Comparison of ENCODE assay signal across 20 cellular contexts in genomic region chr20:58150772-58151171, GRCh38.
DNase-seq lines count a peak whose midpoint lies in the region; ATAC-seq, FAIRE-seq and TF ChIP-seq lines count a peak whose summit lies in the region.
"Had no signal": no experiment of that assay in that cellular context is flagged by ENCODE, and none has a peak within 500 bp of the region (broad histone marks: within the 10 kb centered on the region; RNA-seq: fewer than 3 reads in every experiment).

No MANE protein-coding gene starts in this region.

- no peaks in the 10 kb centered on the region for H3K36me3 ChIP-seq in pancreas
- no peaks in the 10 kb centered on the region for H3K36me3 ChIP-seq in brain microvascular endothelial cell (replicated peaks)
- H3K36me3 ChIP-seq: esophagus muscularis mucosa, tibial artery had no signal

- intact Hi-C loops in pancreas (cut with DNase I), result no loop called here

- H3K27me3 ChIP-seq in foreskin keratinocyte, result peaks cover 99% of the 10 kb centered on the region
- no peaks in the 10 kb centered on the region for H3K27me3 ChIP-seq in pancreas
- H3K27me3 ChIP-seq in brain microvascular endothelial cell (replicated peaks), result no peaks in the 10 kb centered on the region

- in situ Hi-C loops in brain microvascular endothelial cell (cut with HindIII; ENCODE audit: low pct_ligation_motif_present, low sequenced_read_pairs), result no loop called here

- no peak for TF ChIP-seq CTCF in foreskin keratinocyte (conservative IDR thresholded peaks at IDR 0.05)
- TF ChIP-seq CTCF in pancreas (IDR thresholded peaks at IDR 0.05), result no peak
- no peak for TF ChIP-seq CTCF in foreskin fibroblast (IDR thresholded peaks at IDR 0.05; ENCODE audit: low read depth, low read length)
- no peak for TF ChIP-seq CTCF in brain microvascular endothelial cell (IDR thresholded peaks at IDR 0.05; ENCODE audit: low read depth, low read length, missing control alignments)

- peak; percentile 27 for ATAC-seq in foreskin keratinocyte
- peak in 3 of 4 donors; percentile 54 to 67 (median 61) for ATAC-seq in pancreas
- ATAC-seq: naive thymus-derived CD4-positive, alpha-beta T cell had no signal

- H3K4me1 ChIP-seq in foreskin keratinocyte (no peaks in the 10 kb centered on the region), pancreas (no peaks in the 10 kb centered on the region)

- no peaks in the 10 kb centered on the region for H3K9me3 ChIP-seq in pancreas
- H3K9me3 ChIP-seq: SK-N-SH had no signal

- H3K4me3 ChIP-seq in pancreas, result no peak overlapping the region
- H3K4me3 ChIP-seq in foreskin fibroblast (ENCODE audit: low read depth in 1 of 2, low read length in 2 of 2), result no peak overlapping the region
- H3K4me3 ChIP-seq in brain microvascular endothelial cell (ENCODE audit: low read depth, low read length), result no peak overlapping the region
- H3K4me3 ChIP-seq: esophagus muscularis mucosa, smooth muscle cell, tibial artery had no signal

- no peak for FAIRE-seq in pancreas (lab: Jason Lieb, UNC)
- FAIRE-seq: islet of Langerhans had no signal

- H3K27ac ChIP-seq in foreskin keratinocyte (no peak overlapping the region), pancreas (no peak overlapping the region), brain microvascular endothelial cell (no peak overlapping the region)
- H3K27ac ChIP-seq: esophagus muscularis mucosa, KMS-11 had no signal

- 8 to 13% methylated on average over 31 of the region's 31 CpGs for WGBS in pancreas, 2 donors

- DNase-seq in NCI-H345 (lab: John Stamatoyannopoulos, UW) (peak; percentile 14), NCI-H345 treated with DMSO at 0.1 percent for 48 hours (lab: John Stamatoyannopoulos, UW; ENCODE audit: unreplicated experiment) (no peak), NCI-H1436 treated with DMSO at 0.1 percent for 48 hours (lab: John Stamatoyannopoulos, UW) (peak; percentile 17), foreskin keratinocyte (no peak), pancreas (peak in 4 of 6 donors; percentile 16 to 59 (median 40)), foreskin fibroblast (no peak), NOMO-1 treated with DMSO at 0.1 percent for 48 hours (lab: John Stamatoyannopoulos, UW; ENCODE audit: unreplicated experiment) (no peak), brain microvascular endothelial cell (no peak)
- DNase-seq: ACHN; activated CD4-positive, CD25-positive, alpha-beta regulatory T cell treated with anti-CD3 and anti-CD28 coated beads, Interleukin-2, amount 50 U/mL, for 72 hours; activated effector memory CD4-positive, alpha-beta T cell treated with anti-CD3 and anti-CD28 coated beads, Interleukin-2, amount 50 U/mL, for 16 hours; central memory CD4-positive, alpha-beta T cell; naive thymus-derived CD4-positive, alpha-beta T cell; NK-92 treated with Interleukin-12 subunit alpha and Interleukin-12 subunit beta, amount 100 ng/mL, for 24 hours; SK-N-SH had no signal

Comparison
In these comparisons a context has a peak if more than half of its experiments do, and no peak if none do; other contexts are left out.
1. DNase-seq: peak in NCI-H345 (single experiment), NCI-H1436 treated with DMSO at 0.1 percent for 48 hours (single experiment) and pancreas (4 of 6); none in NCI-H345 treated with DMSO at 0.1 percent for 48 hours (single experiment), foreskin keratinocyte (0 of 2), foreskin fibroblast (0 of 2), NOMO-1 treated with DMSO at 0.1 percent for 48 hours (single experiment) and brain microvascular endothelial cell (single experiment).